8 cellular contexts compared by ENCODE assay signal in genomic region chr3:5022187-5022965, GRCh38. TPM values are rescaled to one million over a fixed set of nuclear protein-coding genes. Genes with fewer than 3 reads are reported as not detected.
A peak's percentile ranks its signal among the peaks of the same experiment; 100 is the strongest.
DNase-seq lines count a peak whose midpoint lies in the region; ATAC-seq lines count a peak whose summit lies in the region.

No MANE protein-coding gene starts in this region.

- H3K4me3 Mint-ChIP-seq in CD8-positive, alpha-beta memory T cell: no peak overlapping the region
- H3K4me3 Mint-ChIP-seq in dendritic cell treated with granulocyte-macrophage colony-stimulating factor and Interleukin-4, amounts not matched to agents 40 ng/mL and 50 ng/mL, for 4 days: no peak overlapping the region

- H3K4me3 ChIP-seq in CD8-positive, alpha-beta memory T cell (ENCODE audit: low read length): no peak overlapping the region

- H3K36me3 Mint-ChIP-seq in CD8-positive, alpha-beta memory T cell: no peaks in the 10 kb centered on the region
- H3K36me3 Mint-ChIP-seq in dendritic cell treated with granulocyte-macrophage colony-stimulating factor and Interleukin-4, amounts not matched to agents 40 ng/mL and 50 ng/mL, for 4 days (ENCODE audit: low read depth): no peaks in the 10 kb centered on the region

- peaks cover 35% of the 10 kb centered on the region for H3K4me1 ChIP-seq in CD8-positive, alpha-beta memory T cell (ENCODE audit: insufficient read depth, low read length)

- no peak for DNase-seq in CD8-positive, alpha-beta memory T cell
- no peak for DNase-seq in GM03348 (ENCODE audit: low spot score)
- DNase-seq in NCI-H526 (lab: John Stamatoyannopoulos, UW): no peak
- no peak for DNase-seq in posterior vena cava (ENCODE audit: low spot score)
- no peak for DNase-seq in 8988T

- H3K27ac Mint-ChIP-seq in CD8-positive, alpha-beta memory T cell: peak overlapping the region; percentile 38 to 86 (median 77)
- peak overlapping the region; percentile 90 for H3K27ac Mint-ChIP-seq in dendritic cell treated with granulocyte-macrophage colony-stimulating factor and Interleukin-4, amounts not matched to agents 40 ng/mL and 50 ng/mL, for 4 days

- H3K27me3 ChIP-seq in CD8-positive, alpha-beta memory T cell (ENCODE audit: insufficient read depth, low read length, poor library complexity, severe bottlenecking): no peaks in the 10 kb centered on the region

- POLR2A ChIA-PET in CD8-positive, alpha-beta memory T cell (lab: Charles Lee): interaction anchor here (0.5 to 1.3 kb wide), 5 partner anchors 10 to 518 kb away, joined by 4 to 10 read pairs (median 5); no protein-coding TSS in a partner anchor

- H3K9me3 ChIP-seq in CD8-positive, alpha-beta memory T cell (ENCODE audit: low read length): no peaks in the 10 kb centered on the region

- H3K27ac ChIP-seq in CD8-positive, alpha-beta memory T cell (ENCODE audit: low read depth, low read length): peak overlapping the region; percentile 1

- no peaks in the 10 kb centered on the region for H3K9me3 Mint-ChIP-seq in CD8-positive, alpha-beta memory T cell
- no peaks in the 10 kb centered on the region for H3K9me3 Mint-ChIP-seq in dendritic cell treated with granulocyte-macrophage colony-stimulating factor and Interleukin-4, amounts not matched to agents 40 ng/mL and 50 ng/mL, for 4 days

- intact Hi-C loops in dendritic cell treated with granulocyte-macrophage colony-stimulating factor and Interleukin-4, amounts not matched to agents 40 ng/mL and 50 ng/mL, for 4 days (cut with micrococcal nuclease): no loop called here
- intact Hi-C loops in posterior vena cava (cut with DNase I): no loop called here

- peak; percentile 60 for ATAC-seq in GM19455 (IDR thresholded peaks at IDR 0.05; ENCODE audit: unreplicated experiment)
- ATAC-seq in HG03439 (IDR thresholded peaks at IDR 0.05; ENCODE audit: unreplicated experiment): peak; percentile 67

- CTCF ChIA-PET in CD8-positive, alpha-beta memory T cell (lab: Charles Lee): interaction anchor here (0.8 to 9.5 kb wide), 7 partner anchors 21 to 312 kb away, joined by 3 to 103 read pairs (median 4); no protein-coding TSS in a partner anchor

- H3K4me1 Mint-ChIP-seq in CD8-positive, alpha-beta memory T cell: peaks cover 39 to 56% (median 46%) of the 10 kb centered on the region in 3 donors
- H3K4me1 Mint-ChIP-seq in dendritic cell treated with granulocyte-macrophage colony-stimulating factor and Interleukin-4, amounts not matched to agents 40 ng/mL and 50 ng/mL, for 4 days (ENCODE audit: low read depth): peaks cover 62% of the 10 kb centered on the region

- no peaks in the 10 kb centered on the region for H3K36me3 ChIP-seq in CD8-positive, alpha-beta memory T cell (ENCODE audit: insufficient read depth, low read length)

- H3K27me3 Mint-ChIP-seq in CD8-positive, alpha-beta memory T cell: no peaks in the 10 kb centered on the region
- H3K27me3 Mint-ChIP-seq in dendritic cell treated with granulocyte-macrophage colony-stimulating factor and Interleukin-4, amounts not matched to agents 40 ng/mL and 50 ng/mL, for 4 days: no peaks in the 10 kb centered on the region

RNA-seq across cellular contexts. Expression of gene BHLHE40, which starts 43.1 kb away (rescaled TPM):
- 100 to 1,000 TPM; 174 to 180 TPM for total RNA-seq in CD8-positive, alpha-beta memory T cell
- polyA plus RNA-seq in CD8-positive, alpha-beta memory T cell: 24.8 TPM
- 10 to 100 TPM; 87.8 to 89.9 TPM for total RNA-seq in posterior vena cava
